ENCODE assay signal across 8 cellular contexts in genomic region chr4:7067523-7068278, GRCh38. TPM values are rescaled to one million over a fixed set of nuclear protein-coding genes. Genes with fewer than 3 reads are reported as not detected.
DNase-seq lines count a peak whose midpoint lies in the region; ATAC-seq, FAIRE-seq and TF ChIP-seq lines count a peak whose summit lies in the region.

Gene GRPEL1, minus strand, starts transcription at chr4:7068064. Its CDS starts 32 bp downstream, at chr4:7068032.

- H3K4me1 Mint-ChIP-seq in chondrocyte (ENCODE audit: low read depth) = peaks cover 37% of the 10 kb centered on the region

- no peaks in the 10 kb centered on the region for H3K9me3 Mint-ChIP-seq in chondrocyte (ENCODE audit: low read depth)

- H2AFZ ChIP-seq in keratinocyte (ENCODE audit: control insufficient read depth, low read length) = peak within 1 kb of the TSS; percentile 81

- no peaks in the 10 kb centered on the region for H3K9me1 ChIP-seq in keratinocyte (ENCODE audit: control insufficient read depth, extremely low read depth, insufficient read depth, low read length)

- H3K27me3 ChIP-seq in keratinocyte (ENCODE audit: control insufficient read depth, extremely low read depth, insufficient read depth, low read length) = no peaks in the 10 kb centered on the region

- no peak for TF ChIP-seq CTCF in WI38 (IDR thresholded peaks at IDR 0.05; ENCODE audit: low read depth, low read length)
- no peak for TF ChIP-seq CTCF in chondrocyte (IDR thresholded peaks at IDR 0.05)
- TF ChIP-seq CTCF in keratinocyte (optimal IDR thresholded peaks at IDR 0.05 in 1 of 3, IDR thresholded peaks at IDR 0.05 in 1 of 3, conservative IDR thresholded peaks at IDR 0.05 in 1 of 3; ENCODE audit: extremely low read depth in 1 of 3, insufficient read depth in 2 of 3, low read length in 3 of 3) = no peak

- H3K4me2 ChIP-seq in keratinocyte (ENCODE audit: control insufficient read depth, extremely low read depth, insufficient read depth, low read depth, low read length) = peak within 1 kb of the TSS; percentile 92

- ATAC-seq in GM19023 (IDR thresholded peaks at IDR 0.05; ENCODE audit: unreplicated experiment) (peak; percentile 86), HG03196 (IDR thresholded peaks at IDR 0.05; ENCODE audit: unreplicated experiment) (peak; percentile 83)

- peaks cover 2% of the 10 kb centered on the region for H3K27me3 Mint-ChIP-seq in chondrocyte (ENCODE audit: low read depth)

- H3K4me1 ChIP-seq in keratinocyte (ENCODE audit: control insufficient read depth, extremely low read depth, insufficient read depth, low read length) = peaks cover 13% of the 10 kb centered on the region

- H3K27ac ChIP-seq in keratinocyte (ENCODE audit: control insufficient read depth, insufficient read depth, low read length) = peak within 1 kb of the TSS; percentile 81

- FAIRE-seq in keratinocyte (lab: Jason Lieb, UNC) = peak; percentile 91

- H4K20me1 ChIP-seq in keratinocyte (ENCODE audit: control insufficient read depth, extremely low read depth, insufficient read depth, low read length) = peaks cover 9% of the 10 kb centered on the region

- dilution Hi-C loops in keratinocyte (cut with MboI; ENCODE audit: extremely low pct_ligation_motif_present, low sequenced_read_pairs) = no loop called here

- peak within 1 kb of the TSS; percentile 91 for H3K4me3 Mint-ChIP-seq in chondrocyte (ENCODE audit: unreplicated experiment)

- H3K36me3 Mint-ChIP-seq in chondrocyte (ENCODE audit: low read depth) = peaks cover 3% of the 10 kb centered on the region

- H3K9me3 ChIP-seq in keratinocyte (ENCODE audit: control insufficient read depth, low read depth, low read length) = no peaks in the 10 kb centered on the region

- H3K4me3 ChIP-seq in WI38 (ENCODE audit: low read depth, low read length) = peak within 1 kb of the TSS; percentile 89
- H3K4me3 ChIP-seq in keratinocyte (ENCODE audit: control insufficient read depth in 2 of 3, extremely low read depth in 1 of 3, insufficient read depth in 2 of 3, low read depth in 1 of 3, low read length in 3 of 3) = peak within 1 kb of the TSS; percentile 84 to 90 (median 86)

- DNase-seq in AML-193 (lab: John Stamatoyannopoulos, UW) (peak; percentile 96), NCI-H226 (peak; percentile 94), chondrocyte (ENCODE audit: low spot score) (peak; percentile 99), keratinocyte (ENCODE audit: low read depth, low spot score) (peak; percentile 94)
- DNase-seq in stimulated activated CD4-positive, alpha-beta T cell treated with anti-CD3 and anti-CD28 coated beads, Interleukin-15, amount 100 ng/mL, for 1 hour (ENCODE audit: low read depth in 1 of 2, low spot score in 1 of 2) = peak; percentile 100

- peak within 1 kb of the TSS; percentile 91 for H3K9ac ChIP-seq in keratinocyte (ENCODE audit: control insufficient read depth, extremely low read depth, insufficient read depth, low read length)

- peaks cover 13 to 15% of the 10 kb centered on the region in 2 experiments for H3K36me3 ChIP-seq in keratinocyte (ENCODE audit: control insufficient read depth in 2 of 2, extremely low read depth in 1 of 2, insufficient read depth in 2 of 2, low read length in 2 of 2)

- H3K27ac Mint-ChIP-seq in chondrocyte (ENCODE audit: unreplicated experiment) = peak within 1 kb of the TSS; percentile 91

- peaks cover 46% of the 10 kb centered on the region for H3K79me2 ChIP-seq in keratinocyte (ENCODE audit: control insufficient read depth, insufficient read depth, low read length)

RNA-seq across cellular contexts. Expression of gene GRPEL1, which starts in this region (rescaled TPM):
- 21.8 to 25.8 TPM (median 24.1 TPM) in 3 replicates for total RNA-seq in chondrocyte
- polyA plus RNA-seq in keratinocyte = 30.4 to 76.8 TPM (median 59.1 TPM) in 3 replicates
- polyA plus RNA-seq in keratinocyte (2011; ENCODE audit: low read depth) = 502 TPM
- polyA plus RNA-seq in keratinocyte (2011; cell fraction: cytosol; rRNA removed) = 55.5 and 66.3 TPM in 2 replicates
- polyA plus RNA-seq in keratinocyte (2011; cell fraction: nucleus; rRNA removed) = 37.3 and 46.3 TPM in 2 replicates
- polyA plus RNA-seq in keratinocyte (2012; ENCODE audit: low replicate concordance) = 56.0 and 59.8 TPM in 2 replicates
- polyA minus RNA-seq in keratinocyte = 7.4 to 32.2 TPM (median 18.9 TPM) in 3 replicates
- 24.6 TPM for polyA minus RNA-seq in keratinocyte (2011; cell fraction: cytosol; rRNA and poly(A)+ RNA removed)
- 7.7 and 14.1 TPM in 2 replicates for polyA minus RNA-seq in keratinocyte (2011; cell fraction: nucleus; rRNA and poly(A)+ RNA removed)

Comparison
In these comparisons a context has a peak if more than half of its experiments do, and no peak if none do; other contexts are left out.
1. Peak in every context shown above with its lines: DNase-seq, ATAC-seq, H3K4me3 ChIP-seq and H3K27ac ChIP-seq.